ENCODE assay signal across 21 cellular contexts in genomic region chr20:43238833-43239232, GRCh38. TPM values are rescaled to one million over a fixed set of nuclear protein-coding genes. Genes with fewer than 3 reads are reported as not detected.
DNase-seq lines count a peak whose midpoint lies in the region; ATAC-seq and TF ChIP-seq lines count a peak whose summit lies in the region.
"Had no signal": no experiment of that assay in that cellular context is flagged by ENCODE, and none has a peak within 500 bp of the region (broad histone marks: within the 10 kb centered on the region; RNA-seq: fewer than 3 reads in every experiment).

No MANE protein-coding gene starts in this region.

- H3K4me2 ChIP-seq in neural progenitor cell: no peak overlapping the region

- no peaks in the 10 kb centered on the region for H3K9me3 ChIP-seq in neural progenitor cell (ENCODE audit: low read depth)
- H3K9me3 ChIP-seq: adrenal gland had no signal

- H3K27ac Mint-ChIP-seq in neural progenitor cell: no peak overlapping the region

- H3K4me1 ChIP-seq in neural progenitor cell: no peaks in the 10 kb centered on the region
- H3K4me1 ChIP-seq: adrenal gland had no signal

- H3K4me3 Mint-ChIP-seq in neural progenitor cell: no peak overlapping the region
- H3K4me3 Mint-ChIP-seq: IgD-negative memory B cell, neural crest cell had no signal

- no peaks in the 10 kb centered on the region for H3K4me1 Mint-ChIP-seq in neural progenitor cell
- H3K4me1 Mint-ChIP-seq: CD14-positive monocyte, IgD-negative memory B cell, neural crest cell had no signal

- H3F3A ChIP-seq in neural progenitor cell (ENCODE audit: low read depth): no peaks in the 10 kb centered on the region

- H3K27me3 ChIP-seq in neural progenitor cell: peaks cover 21% of the 10 kb centered on the region
- H3K27me3 ChIP-seq: adrenal gland had no signal

- ATAC-seq in GM18873 (IDR thresholded peaks at IDR 0.05; ENCODE audit: low FRiP score, unreplicated experiment): no peak
- no peak for ATAC-seq in HG03135 (IDR thresholded peaks at IDR 0.05; ENCODE audit: unreplicated experiment)
- ATAC-seq: left colon had no signal

- H3K9me3 Mint-ChIP-seq in neural progenitor cell: no peaks in the 10 kb centered on the region
- H3K9me3 Mint-ChIP-seq: neural crest cell had no signal

- no peak overlapping the region for H3K4me3 ChIP-seq in neural progenitor cell
- H3K4me3 ChIP-seq: adrenal gland had no signal

- no peaks in the 10 kb centered on the region for H3K36me3 ChIP-seq in neural progenitor cell
- H3K36me3 ChIP-seq: adrenal gland had no signal

- no peaks in the 10 kb centered on the region for H3K36me3 Mint-ChIP-seq in neural progenitor cell
- H3K36me3 Mint-ChIP-seq: CD14-positive monocyte, IgD-negative memory B cell had no signal

- H4K20me1 ChIP-seq in neural progenitor cell (ENCODE audit: low read depth): no peaks in the 10 kb centered on the region

- no peaks in the 10 kb centered on the region for H3K79me2 ChIP-seq in neural progenitor cell (ENCODE audit: low read depth)

- H3K27ac ChIP-seq in neural progenitor cell: no peak overlapping the region
- H3K27ac ChIP-seq: adrenal gland, epithelial cell of prostate had no signal

- H3K27me3 Mint-ChIP-seq in neural progenitor cell (ENCODE audit: insufficient read depth, low read depth): peaks cover 16% of the 10 kb centered on the region

- TF ChIP-seq CTCF in neural progenitor cell (IDR thresholded peaks at IDR 0.05): no peak

- H3K9ac ChIP-seq in neural progenitor cell: no peak overlapping the region

- DNase-seq in NCI-H82 (lab: John Stamatoyannopoulos, UW) (peak; percentile 67), NCI-H82 treated with DMSO at 0.1 percent for 48 hours (lab: John Stamatoyannopoulos, UW; ENCODE audit: unreplicated experiment) (no peak), HT1080 (ENCODE audit: low read depth) (peak; percentile 8), RPMI7951 (ENCODE audit: low read depth) (peak; percentile 17), neural progenitor cell (ENCODE audit: low spot score) (peak; percentile 8)
- DNase-seq in stimulated activated naive CD4-positive, alpha-beta T cell treated with Interleukin-2 at 50 U/mL for 16 hours (lab: John Stamatoyannopoulos, UW): no peak
- DNase-seq: activated effector memory CD4-positive, alpha-beta T cell treated with anti-CD3 and anti-CD28 coated beads, Interleukin-2, amount 50 U/mL, for 16 hours; adrenal gland; DMS79 treated with DMSO at 0.1 percent for 48 hours; foreskin melanocyte; GOT3; left colon; NCI-H1048; SHP77 had no signal

- H2AFZ ChIP-seq in neural progenitor cell (replicated peaks): no peak overlapping the region

RNA-seq across cellular contexts. Expression of gene PTPRT, which starts 49.1 kb away (rescaled TPM):
- not detected in 2 replicates for total RNA-seq in HT1080 (2014; rRNA removed; shearing (Covaris generic))
- not detected in 2 replicates for polyA plus RNA-seq in HT1080 (2015; cell fraction: cytosol; rRNA removed)
- not detected in 2 replicates for polyA plus RNA-seq in HT1080 (2015; cell fraction: nucleus; rRNA removed)
- total RNA-seq in RPMI7951 (2014; rRNA removed; shearing (Covaris generic)): not detected in 2 replicates
- 0.37 and 1.1 TPM in 2 replicates for total RNA-seq in neural progenitor cell (ENCODE audit: low replicate concordance)
- total RNA-seq: dermis microvascular lymphatic vessel endothelial cell had no signal
- polyA plus RNA-seq: CD14-positive monocyte, IgD-negative memory B cell had no signal

Comparison
In these comparisons a context has a peak if more than half of its experiments do, and no peak if none do; other contexts are left out.
1. DNase-seq: peak in NCI-H82 (single experiment), HT1080 (single experiment), RPMI7951 (single experiment) and neural progenitor cell (single experiment); none in NCI-H82 treated with DMSO at 0.1 percent for 48 hours (single experiment) and stimulated activated naive CD4-positive, alpha-beta T cell treated with Interleukin-2 at 50 U/mL for 16 hours (single experiment).